Comparison of ENCODE assay signal across 1 cellular context in genomic region chr20:35326021-35326731, GRCh38.
TF ChIP-seq lines count a peak whose summit lies in the region.

No MANE protein-coding gene starts in this region.

TF ChIP-seq in K562, 482 proteins besides CTCF, POLR2A, EP300 and RAD21:
- 0 out of 2 replicates have a peak, but pooled peaks have one; percentile 15 for TF ChIP-seq AFF4 (CRISPR knock-in tag; IDR thresholded peaks at IDR 0.05)
- peak; percentile 64; the same call in 1 of the 2 replicates for TF ChIP-seq NFE2 (IDR thresholded peaks at IDR 0.05; ENCODE audit: low read depth)
- no peak for TF ChIP-seq HNRNPUL1 (IDR thresholded peaks at IDR 0.05; ENCODE audit: low read length)
- TF ChIP-seq ZNF316 (IDR thresholded peaks at IDR 0.05): peak; percentile 50
- no peak for TF ChIP-seq FOXP1 (CRISPR knock-in tag; IDR thresholded peaks at IDR 0.05)
- TF ChIP-seq SMARCA4 (IDR thresholded peaks at IDR 0.05): 0 out of 2 replicates have a peak, but pooled peaks have one; percentile 41
- 0 out of 2 replicates have a peak, but pooled peaks have one; percentile 30 for TF ChIP-seq ZNF175 (CRISPR knock-in tag; IDR thresholded peaks at IDR 0.05; ENCODE audit: low read depth)
- peak; percentile 60; the same call in 1 of the 2 replicates for TF ChIP-seq C11orf30 (IDR thresholded peaks at IDR 0.05; ENCODE audit: low read depth)
- TF ChIP-seq ZNF778 (CRISPR knock-in tag; IDR thresholded peaks at IDR 0.05): no peak
- 0 out of 2 replicates have a peak, but pooled peaks have one; percentile 18 for TF ChIP-seq ZNF584 (CRISPR knock-in tag; IDR thresholded peaks at IDR 0.05; ENCODE audit: low read depth)
- peak; percentile 65 for TF ChIP-seq MAFG (tag; conservative IDR thresholded peaks at IDR 0.05)
